8 cellular contexts compared by ENCODE assay signal in genomic region chr16:66660422-66661209, GRCh38. TPM values are rescaled to one million over a fixed set of nuclear protein-coding genes. Genes with fewer than 3 reads are reported as not detected.
DNase-seq lines count a peak whose midpoint lies in the region; ATAC-seq, FAIRE-seq and TF ChIP-seq lines count a peak whose summit lies in the region.

No MANE protein-coding gene starts in this region.

- no TSS peak for BruUV-seq in GM12878 (replicated peaks; lab: Mats Ljungman, UMichigan)

- H3K4me2 ChIP-seq in GM12878 (ENCODE audit: control insufficient read depth, insufficient read depth), result no peak overlapping the region

- no peak overlapping the region for H2AFZ ChIP-seq in GM12878 (ENCODE audit: control insufficient read depth, low read depth, low read length)

- no peak overlapping the region for H3K27ac ChIP-seq in GM12878 (ENCODE audit: control insufficient read depth, insufficient read depth)

- FAIRE-seq in GM12878 (lab: Jason Lieb, UNC), result no peak

- RAD21 ChIA-PET in GM12878 (lab: Charles Lee; ENCODE audit: unreplicated experiment), result no interaction called here

- SMC1A ChIA-PET in GM12878 (lab: Charles Lee; ENCODE audit: uncharacterized antibody, unreplicated experiment), result interaction anchor here (0.9 kb wide), 1 partner anchor 15 kb away, joined by 4 read pairs; no protein-coding TSS in a partner anchor

- ATAC-seq in GM12878, result peak; percentile 27; the same call in 1 of the 3 replicates
- peak; percentile 97 for ATAC-seq in sciatic nerve
- no peak for ATAC-seq in GM19023 (IDR thresholded peaks at IDR 0.05; ENCODE audit: unreplicated experiment)

- intact Hi-C loops in GM12878 (cut with micrococcal nuclease; ENCODE audit: unreplicated experiment) (loop anchor here (5.0 kb wide), 1 partner anchor 253 kb away; no protein-coding TSS in a partner anchor), sciatic nerve (cut with DNase I) (no loop called here)

- no peak overlapping the region for H3K4me3 ChIP-seq in GM12878

- no peaks in the 10 kb centered on the region for H3K79me2 ChIP-seq in GM12878 (ENCODE audit: control insufficient read depth, insufficient read depth, low read length)

- WGBS in GM12878 (ENCODE audit: insufficient coverage, insufficient replicate concordance, low lambda C conversion rate, missing lambda C conversion rate), result 30% methylated on average over 9 of the region's 9 CpGs

- no peaks in the 10 kb centered on the region for H4K20me1 ChIP-seq in GM12878 (ENCODE audit: control insufficient read depth, insufficient read depth)

- H3K9ac ChIP-seq in GM12878 (ENCODE audit: control insufficient read depth, insufficient read depth, low read length), result no peak overlapping the region

- TF ChIP-seq EP300 in GM12878 (IDR thresholded peaks at IDR 0.05; ENCODE audit: borderline replicate concordance in 1 of 2, control insufficient read depth in 1 of 2, low read depth in 2 of 2, low read length in 2 of 2), result no peak

- TF ChIP-seq POLR2A in GM12878 (IDR thresholded peaks at IDR 0.05; ENCODE audit: low read depth, low read length), result no peak

- in situ Hi-C loops in GM12878 (cut with MboI), result no loop called here

- peak; percentile 56 for DNase-seq in COLO829 (ENCODE audit: low spot score)
- DNase-seq in NCI-H1417 (lab: John Stamatoyannopoulos, UW), result peak in 2 of 3 experiments; percentile 67 to 85
- DNase-seq in GM12878 (ENCODE audit: low read depth, low spot score), result no peak
- DNase-seq in hippocampal formation (lab: John Stamatoyannopoulos, UW), result peak; percentile 36 to 81
- peak; percentile 74 for DNase-seq in sciatic nerve (ENCODE audit: low spot score)
- no peak for DNase-seq in DMS53 treated with DMSO at 0.1 percent for 48 hours (lab: John Stamatoyannopoulos, UW; ENCODE audit: unreplicated experiment)
- no peak for DNase-seq in activated T-cell treated with anti-CD3 and anti-CD28 coated beads, Interleukin-2, amount 50 U/mL, for 1 hour

- no peaks in the 10 kb centered on the region for H3K36me3 ChIP-seq in GM12878 (ENCODE audit: control insufficient read depth in 2 of 2, insufficient read depth in 2 of 2, low read length in 1 of 2)

- no peaks in the 10 kb centered on the region for H3K4me1 ChIP-seq in GM12878 (ENCODE audit: control insufficient read depth, insufficient read depth, low read length)

- H3K9me3 ChIP-seq in GM12878 (replicated peaks; ENCODE audit: control insufficient read depth, insufficient read depth, low read length), result no peaks in the 10 kb centered on the region

- TF ChIP-seq CTCF in GM12878 (IDR thresholded peaks at IDR 0.05 in 2 of 3, conservative IDR thresholded peaks at IDR 0.05 in 1 of 3; ENCODE audit: control insufficient read depth in 2 of 3, extremely low read depth in 1 of 3, insufficient read depth in 1 of 3, low read depth in 3 of 3, low read length in 3 of 3), result no peak

- TF ChIP-seq RAD21 in GM12878 (IDR thresholded peaks at IDR 0.05; ENCODE audit: insufficient read depth, low read depth, low read length), result no peak

- CTCF ChIA-PET in GM12878 (lab: Yijun Ruan, JAX), result interaction anchor here (0.8 to 4.0 kb wide), 11 partner anchors 8 to 739 kb away, joined by 3 to 45 read pairs (median 3); no protein-coding TSS in a partner anchor

- H3K27me3 ChIP-seq in GM12878 (replicated peaks in 1 of 2; ENCODE audit: control insufficient read depth in 2 of 2, insufficient read depth in 2 of 2, low read length in 1 of 2), result 0 out of 4 replicates have a peak, but pooled peaks cover 0 to 2% of the 10 kb centered on the region in 2 experiments

- POLR2A ChIA-PET in GM12878 (lab: Charles Lee), result no interaction called here

TF ChIP-seq in GM12878, 131 proteins besides CTCF, POLR2A, EP300 and RAD21 (continues in another document):
- TF ChIP-seq CBX3 (IDR thresholded peaks at IDR 0.05; ENCODE audit: borderline replicate concordance, low read depth), result no peak
- no peak for TF ChIP-seq ETV6 (conservative IDR thresholded peaks at IDR 0.05 in 1 of 2, IDR thresholded peaks at IDR 0.05 in 1 of 2; ENCODE audit: borderline replicate concordance in 1 of 2, low read depth in 1 of 2)
- no peak for TF ChIP-seq ZNF274 (IDR thresholded peaks at IDR 0.05; ENCODE audit: insufficient read depth, insufficient read length)
- TF ChIP-seq IRF5 (IDR thresholded peaks at IDR 0.05; ENCODE audit: borderline replicate concordance), result no peak
- TF ChIP-seq, protein P1, sequence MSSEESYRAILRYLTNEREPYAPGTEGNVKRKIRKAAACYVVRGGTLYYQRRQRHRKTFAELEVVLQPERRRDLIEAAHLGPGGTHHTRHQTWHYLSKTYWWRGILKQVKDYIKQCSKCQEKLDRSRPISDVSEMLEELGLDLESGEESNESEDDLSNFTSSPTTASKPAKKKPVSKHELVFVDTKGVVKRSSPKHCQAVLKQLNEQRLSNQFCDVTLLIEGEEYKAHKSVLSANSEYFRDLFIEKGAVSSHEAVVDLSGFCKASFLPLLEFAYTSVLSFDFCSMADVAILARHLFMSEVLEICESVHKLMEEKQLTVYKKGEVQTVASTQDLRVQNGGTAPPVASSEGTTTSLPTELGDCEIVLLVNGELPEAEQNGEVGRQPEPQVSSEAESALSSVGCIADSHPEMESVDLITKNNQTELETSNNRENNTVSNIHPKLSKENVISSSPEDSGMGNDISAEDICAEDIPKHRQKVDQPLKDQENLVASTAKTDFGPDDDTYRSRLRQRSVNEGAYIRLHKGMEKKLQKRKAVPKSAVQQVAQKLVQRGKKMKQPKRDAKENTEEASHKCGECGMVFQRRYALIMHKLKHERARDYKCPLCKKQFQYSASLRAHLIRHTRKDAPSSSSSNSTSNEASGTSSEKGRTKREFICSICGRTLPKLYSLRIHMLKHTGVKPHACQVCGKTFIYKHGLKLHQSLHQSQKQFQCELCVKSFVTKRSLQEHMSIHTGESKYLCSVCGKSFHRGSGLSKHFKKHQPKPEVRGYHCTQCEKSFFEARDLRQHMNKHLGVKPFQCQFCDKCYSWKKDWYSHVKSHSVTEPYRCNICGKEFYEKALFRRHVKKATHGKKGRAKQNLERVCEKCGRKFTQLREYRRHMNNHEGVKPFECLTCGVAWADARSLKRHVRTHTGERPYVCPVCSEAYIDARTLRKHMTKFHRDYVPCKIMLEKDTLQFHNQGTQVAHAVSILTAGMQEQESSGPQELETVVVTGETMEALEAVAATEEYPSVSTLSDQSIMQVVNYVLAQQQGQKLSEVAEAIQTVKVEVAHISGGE (CRISPR knock-in tag; IDR thresholded peaks at IDR 0.05), result no peak
- no peak for TF ChIP-seq CHD2 (IDR thresholded peaks at IDR 0.05; ENCODE audit: borderline replicate concordance, low read depth, low read length)
- no peak for TF ChIP-seq NFIC (IDR thresholded peaks at IDR 0.05; ENCODE audit: low read depth, low read length)

RNA-seq across cellular contexts. Expression of gene CMTM4, which starts 35.9 kb away (rescaled TPM):
- 0.38 and 0.88 TPM in 2 replicates for total RNA-seq in GM12878 (2013; cell fraction: nucleolus; rRNA removed)
- total RNA-seq in GM12878 (2014; rRNA removed), result 0.11 and 0.16 TPM in 2 replicates
- 0.18 and 0.23 TPM in 2 replicates for total RNA-seq in GM12878 (2014; rRNA removed; fragmentation: Illumina TruSeq; extraction: Trizol)
- total RNA-seq in GM12878 (2021), result 0.21 and 0.53 TPM in 2 replicates
- polyA plus RNA-seq in GM12878 (2011; ENCODE audit: low read depth), result 0.07 TPM
- polyA plus RNA-seq in GM12878 (2011; rRNA removed), result 0.27 and 0.43 TPM in 2 replicates
- 0.28 and 0.34 TPM in 2 replicates for polyA plus RNA-seq in GM12878 (2011; cell fraction: cytosol; rRNA removed)
- 0.94 and 1.2 TPM in 2 replicates for polyA plus RNA-seq in GM12878 (2011; cell fraction: nucleus; rRNA removed)
- polyA plus RNA-seq in GM12878 (2012), result 0.09 and 0.18 TPM in 2 replicates
- polyA plus RNA-seq in GM12878 (2014; fragmentation: Illumina TruSeq; extraction: Trizol), result 0.05 and 0.18 TPM in 2 replicates
- polyA plus RNA-seq in GM12878 (2014; fragmentation: Nextera tagmentation; extraction: Ambion mirVana), result under 1 TPM; 0.02 to 0.08 TPM
- 0.10 and 0.13 TPM in 2 replicates for polyA plus RNA-seq in GM12878 (2014; rRNA removed)
- polyA plus RNA-seq in GM12878 (2016; fragmentation: Nextera tagmentation; extraction: Ambion mirVana), result not detected
- polyA minus RNA-seq in GM12878 (2011; rRNA and poly(A)+ RNA removed), result 0.21 and 0.73 TPM in 2 replicates
- 0.52 and 0.67 TPM in 2 replicates for polyA minus RNA-seq in GM12878 (2011; cell fraction: cytosol; rRNA and poly(A)+ RNA removed)
- 0.12 and 0.38 TPM in 2 replicates for polyA minus RNA-seq in GM12878 (2011; cell fraction: nucleus; rRNA and poly(A)+ RNA removed)
- total RNA-seq in sciatic nerve, result 17.8 TPM

RNA-seq across cellular contexts. Expression of gene CMTM3, which starts 56.1 kb away (rescaled TPM):
- total RNA-seq in GM12878 (2013; cell fraction: nucleolus; rRNA removed), result 11.5 and 12.5 TPM in 2 replicates
- total RNA-seq in GM12878 (2014; rRNA removed) (11.7 and 12.8 TPM in 2 replicates), GM12878 (2014; rRNA removed; fragmentation: Illumina TruSeq; extraction: Trizol) (10.9 and 11.7 TPM in 2 replicates), GM12878 (2021) (31.5 and 35.5 TPM in 2 replicates), sciatic nerve (44.5 TPM)
- polyA plus RNA-seq in GM12878 (2011; ENCODE audit: low read depth), result 9.4 TPM
- polyA plus RNA-seq in GM12878 (2011; rRNA removed) (28.7 and 47.4 TPM in 2 replicates), GM12878 (2014; fragmentation: Illumina TruSeq; extraction: Trizol) (16.0 and 25.2 TPM in 2 replicates), GM12878 (2014; fragmentation: Nextera tagmentation; extraction: Ambion mirVana) (10 to 100 TPM in 1 of 2 experiments, 1 to 10 TPM in 1; 5.4 to 16.0 TPM), GM12878 (2014; rRNA removed) (32.0 and 37.1 TPM in 2 replicates), GM12878 (2016; fragmentation: Nextera tagmentation; extraction: Ambion mirVana) (10 to 100 TPM; 38.8 to 42.3 TPM)
- polyA plus RNA-seq in GM12878 (2011; cell fraction: cytosol; rRNA removed), result 49.0 and 53.8 TPM in 2 replicates
- 34.3 and 35.4 TPM in 2 replicates for polyA plus RNA-seq in GM12878 (2011; cell fraction: nucleus; rRNA removed)
- 13.6 and 14.5 TPM in 2 replicates for polyA plus RNA-seq in GM12878 (2012)
- polyA minus RNA-seq in GM12878 (2011; rRNA and poly(A)+ RNA removed), result 23.6 and 48.8 TPM in 2 replicates
- polyA minus RNA-seq in GM12878 (2011; cell fraction: cytosol; rRNA and poly(A)+ RNA removed), result 10.1 and 12.2 TPM in 2 replicates
- polyA minus RNA-seq in GM12878 (2011; cell fraction: nucleus; rRNA and poly(A)+ RNA removed), result 8.3 and 16.8 TPM in 2 replicates

Comparison
In these comparisons a context has a peak if more than half of its experiments do, and no peak if none do; other contexts are left out.
1. DNase-seq: peak in COLO829 (single experiment), NCI-H1417 (2 of 3), hippocampal formation (2 of 2) and sciatic nerve (single experiment); none in GM12878 (single experiment), DMS53 treated with DMSO at 0.1 percent for 48 hours (single experiment) and activated T-cell treated with anti-CD3 and anti-CD28 coated beads, Interleukin-2, amount 50 U/mL, for 1 hour (single experiment).
2. RNA of gene CMTM4, which starts 35.9 kb away (total RNA-seq): 17.8 TPM in sciatic nerve (single experiment); 0.11 to 0.88 TPM in GM12878; every median in the first group is over 10 times any median in the second.